Comparison of ENCODE assay signal across 20 cellular contexts in the genomic region with DNA sequence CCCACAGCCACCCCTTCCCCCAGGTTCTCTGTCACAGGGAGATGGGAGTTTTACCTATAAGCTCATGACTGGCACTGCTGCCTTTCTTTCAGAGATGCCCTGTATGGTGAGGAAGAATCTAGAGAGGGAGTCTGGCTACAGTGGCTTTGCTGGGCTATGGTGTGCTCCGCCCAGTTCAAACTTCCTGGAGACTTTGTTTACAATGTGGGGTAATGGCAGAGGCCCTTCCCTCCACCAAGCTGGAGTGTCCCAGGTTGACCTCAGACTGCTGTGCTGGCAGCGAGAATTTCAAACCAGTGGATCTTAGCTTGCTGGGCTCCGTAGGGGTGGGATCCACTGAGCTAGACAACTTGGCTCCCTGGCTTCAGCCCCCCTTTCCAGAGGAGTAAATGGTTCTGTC.
DNase-seq lines count a peak whose midpoint lies in the region; ATAC-seq, FAIRE-seq and TF ChIP-seq lines count a peak whose summit lies in the region.
"Had no signal": no experiment of that assay in that cellular context is flagged by ENCODE, and none has a peak within 500 bp of the region (broad histone marks: within the 10 kb centered on the region; RNA-seq: fewer than 3 reads in every experiment).

No MANE protein-coding gene starts in this region.

- H3K36me3 ChIP-seq in colonic mucosa (no peaks in the 10 kb centered on the region), small intestine (ENCODE audit: control insufficient read depth in 2 of 2, insufficient read depth in 2 of 2, low read length in 2 of 2) (no peaks in the 10 kb centered on the region)
- H3K36me3 ChIP-seq in CD8-positive, alpha-beta T cell (ENCODE audit: insufficient read depth, low read length): no peaks in the 10 kb centered on the region
- H3K36me3 ChIP-seq: BLaER1 treated with 17β-estradiol and CSF1 and Interleukin-3, amounts not matched to agents 10 nM and 100 nM had no signal

- H3K9me3 Mint-ChIP-seq in CD8-positive, alpha-beta T cell: no peaks in the 10 kb centered on the region

- no peaks in the 10 kb centered on the region for H3K27me3 Mint-ChIP-seq in CD8-positive, alpha-beta T cell (ENCODE audit: low read depth)

- no peak overlapping the region for H3K4me3 Mint-ChIP-seq in CD8-positive, alpha-beta T cell
- H3K4me3 Mint-ChIP-seq: CD4-positive, alpha-beta memory T cell; HFFc6; IgD-negative memory B cell had no signal

- peak; percentile 17 for DNase-seq in HuH-7 (ENCODE audit: low spot score)
- DNase-seq in colonic mucosa: peak; percentile 25
- DNase-seq in small intestine: peak; percentile 4
- DNase-seq in stimulated activated CD4-positive, alpha-beta T cell treated with anti-CD3 and anti-CD28 coated beads, Interleukin-12 subunit alpha, Interleukin-12 subunit beta, amount 100 ng/mL, for 4 hours: no peak
- DNase-seq in coronary artery (ENCODE audit: low spot score): no peak
- no peak for DNase-seq in CD8-positive, alpha-beta T cell
- DNase-seq: ACHN; CD4-positive, alpha-beta memory T cell; COR-L47; DMS153; GF-D8; HCEC 1CT; HFFc6; KG1 had no signal

- H3K9me3 ChIP-seq in colonic mucosa (no peaks in the 10 kb centered on the region), small intestine (ENCODE audit: control insufficient read depth, low read depth) (no peaks in the 10 kb centered on the region)
- no peaks in the 10 kb centered on the region for H3K9me3 ChIP-seq in CD8-positive, alpha-beta T cell (ENCODE audit: low read length)

- no peak for FAIRE-seq in small intestine (lab: Jason Lieb, UNC)
- FAIRE-seq: D721Med, GM19239, H1 had no signal

- POLR2A ChIA-PET in CD8-positive, alpha-beta T cell (lab: Charles Lee): interaction anchor here (0.6 kb wide), 1 partner anchor 15 kb away, joined by 3 read pairs; no protein-coding TSS in a partner anchor

- 0 out of 2 replicates have a peak overlapping the region, but pooled peaks have one; percentile 1 for H3K27ac ChIP-seq in C4-2B
- no peak overlapping the region for H3K27ac ChIP-seq in colonic mucosa
- no peak overlapping the region for H3K27ac ChIP-seq in small intestine (ENCODE audit: low read depth in 1 of 2, low read length in 1 of 2)
- no peak overlapping the region for H3K27ac ChIP-seq in coronary artery
- no peak overlapping the region for H3K27ac ChIP-seq in CD8-positive, alpha-beta T cell (ENCODE audit: low read depth, low read length)
- H3K27ac ChIP-seq: BLaER1 treated with 17β-estradiol and CSF1 and Interleukin-3, amounts not matched to agents 10 nM and 100 nM had no signal

- ATAC-seq in CD8-positive, alpha-beta T cell: no peak

- H3K27me3 ChIP-seq in colonic mucosa: no peaks in the 10 kb centered on the region
- H3K27me3 ChIP-seq in small intestine (ENCODE audit: control insufficient read depth in 2 of 2, insufficient read depth in 2 of 2, low read length in 2 of 2): no peaks in the 10 kb centered on the region
- no peaks in the 10 kb centered on the region for H3K27me3 ChIP-seq in CD8-positive, alpha-beta T cell (ENCODE audit: insufficient read depth, low read length)
- H3K27me3 ChIP-seq: BLaER1 treated with 17β-estradiol and CSF1 and Interleukin-3, amounts not matched to agents 10 nM and 100 nM had no signal

- H3K27ac Mint-ChIP-seq in CD8-positive, alpha-beta T cell: no peak overlapping the region
- H3K27ac Mint-ChIP-seq: CD4-positive, alpha-beta memory T cell; HFFc6; IgD-negative memory B cell had no signal

- no peak overlapping the region for H3K9ac ChIP-seq in colonic mucosa (ENCODE audit: low read depth in 2 of 2, low read length in 2 of 2)
- H3K9ac ChIP-seq: BLaER1 treated with 17β-estradiol and CSF1 and Interleukin-3, amounts not matched to agents 10 nM and 100 nM had no signal

- CTCF ChIA-PET in CD8-positive, alpha-beta T cell (lab: Charles Lee): no interaction called here

- no peaks in the 10 kb centered on the region for H3K36me3 Mint-ChIP-seq in CD8-positive, alpha-beta T cell
- H3K36me3 Mint-ChIP-seq: CD4-positive, alpha-beta memory T cell; IgD-negative memory B cell had no signal

- H3K4me3 ChIP-seq in colonic mucosa (no peak overlapping the region), small intestine (ENCODE audit: low read depth in 1 of 2, low read length in 2 of 2) (no peak overlapping the region), coronary artery (no peak overlapping the region)
- H3K4me3 ChIP-seq in CD8-positive, alpha-beta T cell (ENCODE audit: low read depth, low read length): no peak overlapping the region
- H3K4me3 ChIP-seq: BLaER1 treated with 17β-estradiol and CSF1 and Interleukin-3, amounts not matched to agents 10 nM and 100 nM had no signal

- no peaks in the 10 kb centered on the region for H3K4me1 Mint-ChIP-seq in CD8-positive, alpha-beta T cell (ENCODE audit: low read depth)
- H3K4me1 Mint-ChIP-seq: CD4-positive, alpha-beta memory T cell; IgD-negative memory B cell had no signal

- no peaks in the 10 kb centered on the region for H3K4me1 ChIP-seq in colonic mucosa
- H3K4me1 ChIP-seq in small intestine (ENCODE audit: control insufficient read depth in 2 of 2, insufficient read depth in 1 of 2, low read depth in 1 of 2, low read length in 1 of 2): no peaks in the 10 kb centered on the region
- H3K4me1 ChIP-seq in CD8-positive, alpha-beta T cell (ENCODE audit: insufficient read depth, low read length): no peaks in the 10 kb centered on the region
- H3K4me1 ChIP-seq: BLaER1 treated with 17β-estradiol and CSF1 and Interleukin-3, amounts not matched to agents 10 nM and 100 nM had no signal

- TF ChIP-seq CTCF in C4-2B (conservative IDR thresholded peaks at IDR 0.05): no peak
- no peak for TF ChIP-seq CTCF in colonic mucosa (IDR thresholded peaks at IDR 0.05)
- TF ChIP-seq CTCF in coronary artery (IDR thresholded peaks at IDR 0.05): no peak
- no peak for TF ChIP-seq CTCF in CD8-positive, alpha-beta T cell (IDR thresholded peaks at IDR 0.05)

- intact Hi-C loops in colonic mucosa (cut with DNase I): no loop called here
- intact Hi-C loops in CD8-positive, alpha-beta T cell (cut with DNase I, micrococcal nuclease): no loop called here

- 43 to 74% (median 57%) methylated on average over 3 of the region's 3 CpGs for WGBS in small intestine, 3 donors

Comparison
In these comparisons a context has a peak if more than half of its experiments do, and no peak if none do; other contexts are left out.
1. DNase-seq: peak in HuH-7 (single experiment), colonic mucosa (single experiment) and small intestine (single experiment); none in stimulated activated CD4-positive, alpha-beta T cell treated with anti-CD3 and anti-CD28 coated beads, Interleukin-12 subunit alpha, Interleukin-12 subunit beta, amount 100 ng/mL, for 4 hours (single experiment), coronary artery (single experiment) and CD8-positive, alpha-beta T cell (0 of 7).